In genomic region chr4:113444386-113444785, GRCh38 we compare ENCODE assay signal across 10 cellular contexts.
DNase-seq lines count a peak whose midpoint lies in the region; ATAC-seq, FAIRE-seq and TF ChIP-seq lines count a peak whose summit lies in the region.
"Had no signal": no experiment of that assay in that cellular context is flagged by ENCODE, and none has a peak within 500 bp of the region (broad histone marks: within the 10 kb centered on the region; RNA-seq: fewer than 3 reads in every experiment).

No MANE protein-coding gene starts in this region.

- H3K27ac ChIP-seq in PC-3 (ENCODE audit: low read length), result peak overlapping the region; percentile 100
- peak overlapping the region; percentile 53 to 82 for H3K27ac ChIP-seq in coronary artery
- H3K27ac ChIP-seq in keratinocyte (ENCODE audit: control insufficient read depth, insufficient read depth, low read length), result peak overlapping the region; percentile 96
- peak overlapping the region; percentile 50 to 70 (median 62) for H3K27ac ChIP-seq in transverse colon

- in situ Hi-C loops in transverse colon (cut with MboI; ENCODE audit: low pct_ligation_motif_present in 1 of 4, low pct_unique_long_range_greater_than_20kb in 1 of 4, low sequenced_read_pairs in 3 of 4), result no loop called here

- H3K9me2 ChIP-seq in PC-3 (replicated peaks; ENCODE audit: low read length), result no peaks in the 10 kb centered on the region

- no peaks in the 10 kb centered on the region for H3K27me3 ChIP-seq in PC-3 (ENCODE audit: low read length)
- H3K27me3 ChIP-seq in keratinocyte (ENCODE audit: control insufficient read depth, extremely low read depth, insufficient read depth, low read length), result no peaks in the 10 kb centered on the region
- H3K27me3 ChIP-seq in transverse colon, result no peaks in the 10 kb centered on the region

- H3K4me2 ChIP-seq in PC-3 (ENCODE audit: low read length), result peak overlapping the region; percentile 80
- H3K4me2 ChIP-seq in keratinocyte (ENCODE audit: control insufficient read depth, extremely low read depth, insufficient read depth, low read depth, low read length), result no peak overlapping the region

- H4K20me1 ChIP-seq in PC-3 (ENCODE audit: low read length) (no peaks in the 10 kb centered on the region), keratinocyte (ENCODE audit: control insufficient read depth, extremely low read depth, insufficient read depth, low read length) (no peaks in the 10 kb centered on the region)

- no peak overlapping the region for H2AFZ ChIP-seq in PC-3 (ENCODE audit: low read length)
- no peak overlapping the region for H2AFZ ChIP-seq in keratinocyte (ENCODE audit: control insufficient read depth, low read length)

- H3K9ac ChIP-seq in PC-3 (ENCODE audit: low read length) (peak overlapping the region; percentile 91), keratinocyte (ENCODE audit: control insufficient read depth, extremely low read depth, insufficient read depth, low read length) (no peak overlapping the region)

- FAIRE-seq in keratinocyte (lab: Jason Lieb, UNC), result no peak
- FAIRE-seq: D721Med had no signal

- 45 to 74% methylated on average over 1 of the region's 1 CpG for WGBS in transverse colon (ENCODE audit: low coverage in 1 of 2), 2 donors

- H3K4me1 ChIP-seq in PC-3 (ENCODE audit: insufficient read depth, low read length), result peaks cover 30% of the 10 kb centered on the region
- H3K4me1 ChIP-seq in keratinocyte (ENCODE audit: control insufficient read depth, extremely low read depth, insufficient read depth, low read length), result peaks cover 24% of the 10 kb centered on the region
- peaks cover 0 to 30% (median 8%) of the 10 kb centered on the region in 4 donors for H3K4me1 ChIP-seq in transverse colon

- no peak for TF ChIP-seq POLR2A in transverse colon (IDR thresholded peaks at IDR 0.05)

- TF ChIP-seq CTCF in PC-3 (conservative IDR thresholded peaks at IDR 0.05; ENCODE audit: low read depth, low read length) (no peak), coronary artery (IDR thresholded peaks at IDR 0.05) (no peak), keratinocyte (optimal IDR thresholded peaks at IDR 0.05 in 1 of 3, IDR thresholded peaks at IDR 0.05 in 1 of 3, conservative IDR thresholded peaks at IDR 0.05 in 1 of 3; ENCODE audit: extremely low read depth in 1 of 3, insufficient read depth in 2 of 3, low read length in 3 of 3) (no peak), transverse colon (IDR thresholded peaks at IDR 0.05) (no peak)

- TF ChIP-seq EP300 in transverse colon (IDR thresholded peaks at IDR 0.05; ENCODE audit: low read depth), result no peak

- H3K4me3 ChIP-seq in PC-3 (ENCODE audit: low read length) (no peak overlapping the region), coronary artery (no peak overlapping the region), keratinocyte (ENCODE audit: control insufficient read depth in 2 of 3, extremely low read depth in 1 of 3, insufficient read depth in 2 of 3, low read depth in 1 of 3, low read length in 3 of 3) (no peak overlapping the region), transverse colon (no peak overlapping the region)

- H3K36me3 ChIP-seq in PC-3 (ENCODE audit: low read depth, low read length) (no peaks in the 10 kb centered on the region), keratinocyte (ENCODE audit: control insufficient read depth in 2 of 2, extremely low read depth in 1 of 2, insufficient read depth in 2 of 2, low read length in 2 of 2) (no peaks in the 10 kb centered on the region), transverse colon (no peaks in the 10 kb centered on the region)

- no peak for ATAC-seq in PC-3
- ATAC-seq: Panc1 had no signal

- dilution Hi-C loops in keratinocyte (cut with MboI; ENCODE audit: extremely low pct_ligation_motif_present, low sequenced_read_pairs), result no loop called here

- H3K9me3 ChIP-seq in PC-3 (ENCODE audit: low read length) (no peaks in the 10 kb centered on the region), keratinocyte (ENCODE audit: control insufficient read depth, low read depth, low read length) (peaks cover 3% of the 10 kb centered on the region), transverse colon (no peaks in the 10 kb centered on the region)

- DNase-seq in PC-3 (peak; percentile 55), coronary artery (ENCODE audit: low spot score) (no peak), keratinocyte (ENCODE audit: low read depth, low spot score) (no peak), transverse colon (no peak), DMS79 (lab: John Stamatoyannopoulos, UW) (no peak), epidermal melanocyte (ENCODE audit: insufficient read length, low spot score) (no peak)
- no peak for DNase-seq in activated effector memory CD4-positive, alpha-beta T cell treated with anti-CD3 and anti-CD28 coated beads, Interleukin-2, amount 50 U/mL, for 16 hours
- DNase-seq: NCI-H2171 had no signal

- intact Hi-C loops in PC-3 (cut with micrococcal nuclease), result loop anchor here (10.0 kb wide), 1 partner anchor 50 kb away; no protein-coding TSS in a partner anchor
- intact Hi-C loops in transverse colon (cut with DNase I; ENCODE audit: low total_unique reads), result no loop called here

- H3F3A ChIP-seq in PC-3 (ENCODE audit: low read length, unreplicated experiment), result peaks cover 5% of the 10 kb centered on the region

- POLR2A ChIA-PET in PC-3 (lab: Charles Lee; ENCODE audit: unreplicated experiment), result interaction anchor here (0.6 kb wide), 1 partner anchor 98 kb away, joined by 9 read pairs; no protein-coding TSS in a partner anchor

- H3K79me2 ChIP-seq in PC-3 (ENCODE audit: low read length) (no peaks in the 10 kb centered on the region), keratinocyte (ENCODE audit: control insufficient read depth, insufficient read depth, low read length) (no peaks in the 10 kb centered on the region)

- no peaks in the 10 kb centered on the region for H3K9me1 ChIP-seq in keratinocyte (ENCODE audit: control insufficient read depth, extremely low read depth, insufficient read depth, low read length)

- CTCF ChIA-PET in PC-3 (lab: Charles Lee), result interaction anchor here (0.5 kb wide), 1 partner anchor 1358 kb away, joined by 4 read pairs; no protein-coding TSS in a partner anchor

- no TSS peak for BruUV-seq in PC-3 (replicated peaks; lab: Mats Ljungman, UMichigan)
